ENCODE assay signal across 16 cellular contexts in genomic region chr2:26174691-26175181, GRCh38. TPM values are rescaled to one million over a fixed set of nuclear protein-coding genes. Genes with fewer than 3 reads are reported as not detected.
DNase-seq lines count a peak whose midpoint lies in the region; ATAC-seq, FAIRE-seq and TF ChIP-seq lines count a peak whose summit lies in the region.
"Had no signal": no experiment of that assay in that cellular context is flagged by ENCODE, and none has a peak within 500 bp of the region (broad histone marks: within the 10 kb centered on the region; RNA-seq: fewer than 3 reads in every experiment).

No MANE protein-coding gene starts in this region.

- no peak overlapping the region for H3K27ac Mint-ChIP-seq in activated naive CD8-positive, alpha-beta T cell
- no peak overlapping the region for H3K27ac Mint-ChIP-seq in activated naive CD8-positive, alpha-beta T cell treated with anti-CD3 and anti-CD28 coated beads, Interleukin-2, amount 50 U/mL, for 24 hours
- no peak overlapping the region for H3K27ac Mint-ChIP-seq in naive B cell
- H3K27ac Mint-ChIP-seq: HFFc6 had no signal

- no peaks in the 10 kb centered on the region for H3K9me3 Mint-ChIP-seq in activated naive CD8-positive, alpha-beta T cell (ENCODE audit: low read depth)
- H3K9me3 Mint-ChIP-seq in activated naive CD8-positive, alpha-beta T cell treated with anti-CD3 and anti-CD28 coated beads, Interleukin-2, amount 50 U/mL, for 24 hours, result no peaks in the 10 kb centered on the region
- peaks cover 0 to 3% (median 0%) of the 10 kb centered on the region in 7 donors for H3K9me3 Mint-ChIP-seq in naive B cell
- H3K9me3 Mint-ChIP-seq: HFFc6 had no signal

- H4K20me1 ChIP-seq in GM12878 (ENCODE audit: control insufficient read depth, insufficient read depth), result no peaks in the 10 kb centered on the region; the same call in 1 of the 2 replicates

- H3K36me3 ChIP-seq in GM12878 (ENCODE audit: control insufficient read depth in 2 of 2, insufficient read depth in 2 of 2, low read length in 1 of 2) (no peaks in the 10 kb centered on the region), kidney (ENCODE audit: control insufficient read depth in 1 of 2, insufficient read depth in 2 of 2, low read length in 2 of 2) (no peaks in the 10 kb centered on the region)
- H3K36me3 ChIP-seq: breast epithelium had no signal

- H3K27me3 ChIP-seq in GM12878 (replicated peaks in 1 of 2; ENCODE audit: control insufficient read depth in 2 of 2, insufficient read depth in 2 of 2, low read length in 1 of 2), result peaks cover 4 to 10% of the 10 kb centered on the region in 2 experiments; a peak in 3 of 4 replicates

- no peaks in the 10 kb centered on the region for H3K79me2 ChIP-seq in GM12878 (ENCODE audit: control insufficient read depth, insufficient read depth, low read length)

- no peak for TF ChIP-seq RAD21 in GM12878 (IDR thresholded peaks at IDR 0.05; ENCODE audit: insufficient read depth, low read depth, low read length)

- SMC1A ChIA-PET in GM12878 (lab: Charles Lee; ENCODE audit: uncharacterized antibody, unreplicated experiment), result no interaction called here

- no peak for TF ChIP-seq EP300 in GM12878 (IDR thresholded peaks at IDR 0.05; ENCODE audit: borderline replicate concordance in 1 of 2, control insufficient read depth in 1 of 2, low read depth in 2 of 2, low read length in 2 of 2)

- DNase-seq in activated naive CD8-positive, alpha-beta T cell treated with anti-CD3 and anti-CD28 coated beads, Interleukin-2, amount 50 U/mL, for 24 hours, result no peak
- DNase-seq in GM12878 (ENCODE audit: low read depth, low spot score), result no peak
- DNase-seq in naive B cell, result no peak
- no peak for DNase-seq in SKM-1 (lab: John Stamatoyannopoulos, UW; ENCODE audit: unreplicated experiment)
- no peak for DNase-seq in kidney tubule cell (ENCODE audit: low spot score)
- no peak for DNase-seq in kidney
- DNase-seq: activated T-cell treated with anti-CD3 and anti-CD28 coated beads, Interleukin-2, amount 50 U/mL, for 1 hour; HFFc6; mesenchymal stem cell; NCI-H748 treated with DMSO at 0.1 percent for 48 hours; Right ventricle myocardium superior had no signal

- intact Hi-C loops in GM12878 (cut with micrococcal nuclease; ENCODE audit: unreplicated experiment), result no loop called here
- intact Hi-C loops in kidney (cut with DNase I), result no loop called here

- H3K4me1 Mint-ChIP-seq in activated naive CD8-positive, alpha-beta T cell (ENCODE audit: low read depth), result peaks cover 18% of the 10 kb centered on the region
- H3K4me1 Mint-ChIP-seq in activated naive CD8-positive, alpha-beta T cell treated with anti-CD3 and anti-CD28 coated beads, Interleukin-2, amount 50 U/mL, for 24 hours, result peaks cover 15% of the 10 kb centered on the region
- H3K4me1 Mint-ChIP-seq in naive B cell, result peaks cover 21 to 35% (median 26%) of the 10 kb centered on the region in 3 donors

- TF ChIP-seq CTCF in GM12878 (IDR thresholded peaks at IDR 0.05 in 2 of 3, conservative IDR thresholded peaks at IDR 0.05 in 1 of 3; ENCODE audit: control insufficient read depth in 2 of 3, extremely low read depth in 1 of 3, insufficient read depth in 1 of 3, low read depth in 3 of 3, low read length in 3 of 3) (no peak), kidney (IDR thresholded peaks at IDR 0.05; ENCODE audit: borderline replicate concordance, extremely low read depth, insufficient read depth) (no peak)

- H3K4me2 ChIP-seq in GM12878 (ENCODE audit: control insufficient read depth, insufficient read depth), result no peak overlapping the region

- peaks cover 5% of the 10 kb centered on the region for H3K36me3 Mint-ChIP-seq in activated naive CD8-positive, alpha-beta T cell
- no peaks in the 10 kb centered on the region for H3K36me3 Mint-ChIP-seq in activated naive CD8-positive, alpha-beta T cell treated with anti-CD3 and anti-CD28 coated beads, Interleukin-2, amount 50 U/mL, for 24 hours (ENCODE audit: low read depth)
- H3K36me3 Mint-ChIP-seq in naive B cell, result peaks cover 0 to 12% of the 10 kb centered on the region in 2 donors

- POLR2A ChIA-PET in GM12878 (lab: Charles Lee), result interaction anchor here (0.6 kb wide), 3 partner anchors 260 to 412 kb away, joined by 3 to 5 read pairs (median 4); no protein-coding TSS in a partner anchor

- CTCF ChIA-PET in GM12878 (lab: Yijun Ruan, JAX), result interaction anchor here (0.6 kb wide), 1 partner anchor 69 kb away, joined by 4 read pairs; no protein-coding TSS in a partner anchor

- no peaks in the 10 kb centered on the region; the same call in 1 of the 2 replicates for H3K4me1 ChIP-seq in GM12878 (ENCODE audit: control insufficient read depth, insufficient read depth, low read length)
- H3K4me1 ChIP-seq in kidney (ENCODE audit: control insufficient read depth in 1 of 2, insufficient read depth in 1 of 2, low read depth in 1 of 2, low read length in 2 of 2), result peaks cover 0 to 4% of the 10 kb centered on the region in 2 donors

- RAD21 ChIA-PET in GM12878 (lab: Charles Lee; ENCODE audit: unreplicated experiment), result no interaction called here

- no peak overlapping the region for H3K27ac ChIP-seq in GM12878 (ENCODE audit: control insufficient read depth, insufficient read depth)
- no peak overlapping the region for H3K27ac ChIP-seq in kidney (ENCODE audit: low read depth in 2 of 2, low read length in 2 of 2)
- H3K27ac ChIP-seq: breast epithelium, epithelial cell of prostate had no signal

- no TSS peak for BruUV-seq in GM12878 (replicated peaks; lab: Mats Ljungman, UMichigan)

- no peak for TF ChIP-seq POLR2A in GM12878 (IDR thresholded peaks at IDR 0.05; ENCODE audit: low read depth, low read length)

- peak overlapping the region; percentile 78 for H3K4me3 Mint-ChIP-seq in activated naive CD8-positive, alpha-beta T cell
- H3K4me3 Mint-ChIP-seq in activated naive CD8-positive, alpha-beta T cell treated with anti-CD3 and anti-CD28 coated beads, Interleukin-2, amount 50 U/mL, for 24 hours, result no peak overlapping the region
- peak overlapping the region in 7 of 8 donors; percentile 15 to 92 (median 81) for H3K4me3 Mint-ChIP-seq in naive B cell
- H3K4me3 Mint-ChIP-seq: HFFc6 had no signal

- no peak for ATAC-seq in activated naive CD8-positive, alpha-beta T cell treated with anti-CD3 and anti-CD28 coated beads, Interleukin-2, amount 50 U/mL, for 24 hours
- ATAC-seq in GM12878 (peak; percentile 24), naive B cell (ENCODE audit: low read depth in 2 of 2) (no peak), GM21717 (IDR thresholded peaks at IDR 0.05; ENCODE audit: unreplicated experiment) (no peak)

- in situ Hi-C loops in GM12878 (cut with MboI), result no loop called here

- H3K9me3 ChIP-seq in GM12878 (replicated peaks; ENCODE audit: control insufficient read depth, insufficient read depth, low read length), result no peaks in the 10 kb centered on the region
- no peaks in the 10 kb centered on the region for H3K9me3 ChIP-seq in kidney (ENCODE audit: control insufficient read depth in 1 of 2, low read length in 2 of 2)
- H3K9me3 ChIP-seq: breast epithelium had no signal

- H2AFZ ChIP-seq in GM12878 (ENCODE audit: control insufficient read depth, low read depth, low read length), result no peak overlapping the region

- H3K9ac ChIP-seq in GM12878 (ENCODE audit: control insufficient read depth, insufficient read depth, low read length) (no peak overlapping the region), kidney (ENCODE audit: low read length in 2 of 2) (no peak overlapping the region)

- H3K4me3 ChIP-seq in GM12878 (no peak overlapping the region), kidney (ENCODE audit: low read length in 2 of 2) (no peak overlapping the region)

- FAIRE-seq in GM12878 (lab: Jason Lieb, UNC) (no peak), kidney (lab: Jason Lieb, UNC) (no peak)
- FAIRE-seq: GM18507 had no signal

- 34% methylated on average over 6 of the region's 6 CpGs for WGBS in GM12878 (ENCODE audit: insufficient coverage, insufficient replicate concordance, low lambda C conversion rate, missing lambda C conversion rate)

- peaks cover 24% of the 10 kb centered on the region for H3K27me3 Mint-ChIP-seq in activated naive CD8-positive, alpha-beta T cell
- H3K27me3 Mint-ChIP-seq in activated naive CD8-positive, alpha-beta T cell treated with anti-CD3 and anti-CD28 coated beads, Interleukin-2, amount 50 U/mL, for 24 hours, result peaks cover 49% of the 10 kb centered on the region
- H3K27me3 Mint-ChIP-seq in naive B cell, result peaks cover 34 to 75% (median 73%) of the 10 kb centered on the region in 3 donors

RNA-seq across cellular contexts. Expression of gene GAREM2, which starts 1.8 kb away (rescaled TPM):
- 1.7 and 2.4 TPM in 2 replicates for total RNA-seq in GM12878 (2013; cell fraction: nucleolus; rRNA removed)
- total RNA-seq in GM12878 (2014; rRNA removed), result 0.23 and 0.38 TPM in 2 replicates
- total RNA-seq in GM12878 (2014; rRNA removed; fragmentation: Illumina TruSeq; extraction: Trizol), result 0.18 and 0.23 TPM in 2 replicates
- total RNA-seq in GM12878 (2021), result 0.85 and 1.4 TPM in 2 replicates
- 0.54 TPM for polyA plus RNA-seq in GM12878 (2011; ENCODE audit: low read depth)
- 0.19 and 0.71 TPM in 2 replicates for polyA plus RNA-seq in GM12878 (2011; rRNA removed)
- 0.50 and 0.58 TPM in 2 replicates for polyA plus RNA-seq in GM12878 (2011; cell fraction: cytosol; rRNA removed)
- 0.84 and 4.9 TPM in 2 replicates for polyA plus RNA-seq in GM12878 (2011; cell fraction: nucleus; rRNA removed)
- 0.72 and 0.80 TPM in 2 replicates for polyA plus RNA-seq in GM12878 (2012)
- polyA plus RNA-seq in GM12878 (2014; fragmentation: Illumina TruSeq; extraction: Trizol), result 0.25 and 0.56 TPM in 2 replicates
- polyA plus RNA-seq in GM12878 (2014; fragmentation: Nextera tagmentation; extraction: Ambion mirVana), result under 1 TPM; 0.06 to 0.20 TPM
- 0.43 and 0.50 TPM in 2 replicates for polyA plus RNA-seq in GM12878 (2014; rRNA removed)
- polyA plus RNA-seq in GM12878 (2016; fragmentation: Nextera tagmentation; extraction: Ambion mirVana), result under 1 TPM; 0.38 to 0.50 TPM
- polyA minus RNA-seq in GM12878 (2011; rRNA and poly(A)+ RNA removed), result 0.26 and 0.37 TPM in 2 replicates
- not detected in 2 replicates for polyA minus RNA-seq in GM12878 (2011; cell fraction: cytosol; rRNA and poly(A)+ RNA removed)
- 0.12 and 0.57 TPM in 2 replicates for polyA minus RNA-seq in GM12878 (2011; cell fraction: nucleus; rRNA and poly(A)+ RNA removed)
- 1 to 10 TPM in 2 of 6 donors, under 1 TPM in 2, not detected in 2; 0.29 to 2.1 (median 0.79) TPM for polyA plus RNA-seq in naive B cell (ENCODE audit: low read depth in 6 of 6)
- 3.2 TPM for total RNA-seq in kidney
- polyA plus RNA-seq in kidney (ENCODE audit: insufficient read depth, low read depth, low replicate concordance), result 1.2 TPM
- total RNA-seq: HFFc6 had no signal
